17 cellular contexts compared by ENCODE assay signal in the genomic region with DNA sequence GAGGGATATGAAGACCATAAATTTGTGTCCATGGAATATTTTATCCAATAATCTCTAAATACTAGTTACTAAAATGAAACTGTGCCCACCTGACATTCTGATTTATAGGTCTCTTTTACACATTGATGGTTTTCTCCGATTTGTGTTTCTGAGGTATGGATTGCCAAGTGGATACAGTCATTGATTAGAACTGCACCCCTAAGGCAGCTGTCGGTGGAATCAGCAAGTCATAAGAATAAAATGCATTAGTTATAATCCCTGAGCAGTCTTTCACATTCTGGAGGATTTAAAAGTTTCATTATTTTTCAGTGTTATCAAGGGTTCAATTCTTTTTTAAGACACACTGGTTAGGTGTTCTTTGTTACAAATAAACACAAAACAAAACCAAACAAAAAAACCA. TPM values are rescaled to one million over a fixed set of nuclear protein-coding genes. Genes with fewer than 3 reads are reported as not detected.
DNase-seq lines count a peak whose midpoint lies in the region; ATAC-seq and TF ChIP-seq lines count a peak whose summit lies in the region.
"Had no signal": no experiment of that assay in that cellular context is flagged by ENCODE, and none has a peak within 500 bp of the region (broad histone marks: within the 10 kb centered on the region; RNA-seq: fewer than 3 reads in every experiment).

No MANE protein-coding gene starts in this region.

- TF ChIP-seq CTCF in heart right ventricle (IDR thresholded peaks at IDR 0.05) (no peak), esophagus muscularis mucosa (IDR thresholded peaks at IDR 0.05) (no peak), psoas muscle (IDR thresholded peaks at IDR 0.05) (no peak)

- peaks cover 4 to 82% (median 67%) of the 10 kb centered on the region in 9 donors for H3K4me1 ChIP-seq in heart right ventricle
- peaks cover 49 to 73% (median 73%) of the 10 kb centered on the region in 4 donors for H3K4me1 ChIP-seq in esophagus muscularis mucosa
- H3K4me1 ChIP-seq in psoas muscle: peaks cover 2% of the 10 kb centered on the region

- H3K27ac ChIP-seq in heart right ventricle: peak overlapping the region in 7 of 10 donors; percentile 74 to 97 (median 88)
- H3K27ac ChIP-seq in esophagus muscularis mucosa (replicated peaks in 1 of 4): peak overlapping the region in 3 of 4 donors; percentile 4 to 91 (median 47)
- H3K27ac ChIP-seq in psoas muscle: no peak overlapping the region
- H3K27ac ChIP-seq: C4-2B, PC-9 had no signal

- TF ChIP-seq POLR2A in esophagus muscularis mucosa (IDR thresholded peaks at IDR 0.05; ENCODE audit: low read depth): no peak

- peaks cover 0 to 30% (median 5%) of the 10 kb centered on the region in 9 donors for H3K36me3 ChIP-seq in heart right ventricle
- H3K36me3 ChIP-seq in esophagus muscularis mucosa: peaks cover 4 to 24% (median 7%) of the 10 kb centered on the region in 4 donors
- H3K36me3 ChIP-seq in psoas muscle (ENCODE audit: insufficient read depth in 1 of 2, low read depth in 1 of 2): peaks cover 0 to 2% of the 10 kb centered on the region in 2 donors

- DNase-seq in heart right ventricle: no peak
- no peak for DNase-seq in Right ventricle myocardium superior
- DNase-seq in ELR (ENCODE audit: low read depth): peak; percentile 50
- DNase-seq in esophagus muscularis mucosa (ENCODE audit: extremely low spot score): no peak
- DNase-seq in psoas muscle: no peak
- DNase-seq in globus pallidus (ENCODE audit: low spot score): no peak
- DNase-seq in activated naive CD4-positive, alpha-beta T cell treated with anti-CD3 and anti-CD28 coated beads, Interleukin-2, amount 50 U/mL, for 16 hours: no peak
- no peak for DNase-seq in DMS79 treated with DMSO at 0.1 percent for 48 hours (lab: John Stamatoyannopoulos, UW)
- DNase-seq: NCI-H1092, NCI-H1436 treated with DMSO at 0.1 percent for 48 hours, NCI-H2029, NCI-H226, NCI-H748 treated with DMSO at 0.1 percent for 48 hours, PC-9, RPMI8226, SIG-M5 had no signal

- 38 to 47% methylated on average over 2 of the region's 2 CpGs for WGBS in heart right ventricle, 2 donors
- WGBS in esophagus muscularis mucosa: 68% methylated on average over 2 of the region's 2 CpGs
- 22 to 43% (median 28%) methylated on average over 2 of the region's 2 CpGs for WGBS in psoas muscle, 3 donors

- TF ChIP-seq EP300 in esophagus muscularis mucosa (IDR thresholded peaks at IDR 0.05): no peak

- H3K27me3 ChIP-seq in heart right ventricle (no peaks in the 10 kb centered on the region), esophagus muscularis mucosa (no peaks in the 10 kb centered on the region), psoas muscle (ENCODE audit: insufficient read depth in 3 of 3, low read length in 2 of 3) (no peaks in the 10 kb centered on the region)

- ATAC-seq in heart right ventricle (no peak), Right ventricle myocardium superior (ENCODE audit: poor library complexity) (no peak), psoas muscle (no peak)

- intact Hi-C loops in heart right ventricle (cut with DNase I) (loop anchor here in 4 of 10 donors (10.0 kb wide), 2 partner anchors 64 to 184 kb away; no protein-coding TSS in a partner anchor), Right ventricle myocardium superior (cut with DNase I) (no loop called here), esophagus muscularis mucosa (cut with DNase I) (no loop called here), psoas muscle (cut with DNase I) (loop anchor here in 1 of 2 donors (10.0 kb wide), 1 partner anchor 154 kb away; no protein-coding TSS in a partner anchor)

- H3K4me3 ChIP-seq in heart right ventricle (peak overlapping the region in 8 of 10 donors; percentile 9 to 81 (median 74)), esophagus muscularis mucosa (peak overlapping the region in 3 of 4 donors; percentile 11 to 74 (median 67)), psoas muscle (peak overlapping the region; percentile 23)
- H3K4me3 ChIP-seq: PC-9 had no signal

- no peaks in the 10 kb centered on the region for H3K9me3 ChIP-seq in heart right ventricle
- H3K9me3 ChIP-seq in esophagus muscularis mucosa: no peaks in the 10 kb centered on the region
- H3K9me3 ChIP-seq in psoas muscle: no peaks in the 10 kb centered on the region

RNA-seq across cellular contexts. Expression of a gene that starts 6.0 kb away (rescaled TPM):
- total RNA-seq in heart right ventricle (100 to 1,000 TPM in 5 of 10 donors, 10 to 100 TPM in 5; 73.5 to 126 (median 101) TPM), Right ventricle myocardium superior (104 TPM), esophagus muscularis mucosa (100 to 1,000 TPM in 3 of 4 donors, 10 to 100 TPM in 1; 90.6 to 179 (median 120) TPM), psoas muscle (10 to 100 TPM; 16.8 to 38.7 (median 23.9) TPM)
- polyA plus RNA-seq in heart right ventricle (10 to 100 TPM; 31.5 to 38.6 TPM), psoas muscle (10 to 100 TPM; 15.9 to 25.6 (median 25.5) TPM)

Comparison
In these comparisons a context has a peak if more than half of its experiments do, and no peak if none do; other contexts are left out.
1. H3K4me3 ChIP-seq: peak in every context shown above with its lines; median percentile 74 in heart right ventricle; 67 in esophagus muscularis mucosa; 23 in psoas muscle.